ENCODE assay signal across 27 cellular contexts in the genomic region with DNA sequence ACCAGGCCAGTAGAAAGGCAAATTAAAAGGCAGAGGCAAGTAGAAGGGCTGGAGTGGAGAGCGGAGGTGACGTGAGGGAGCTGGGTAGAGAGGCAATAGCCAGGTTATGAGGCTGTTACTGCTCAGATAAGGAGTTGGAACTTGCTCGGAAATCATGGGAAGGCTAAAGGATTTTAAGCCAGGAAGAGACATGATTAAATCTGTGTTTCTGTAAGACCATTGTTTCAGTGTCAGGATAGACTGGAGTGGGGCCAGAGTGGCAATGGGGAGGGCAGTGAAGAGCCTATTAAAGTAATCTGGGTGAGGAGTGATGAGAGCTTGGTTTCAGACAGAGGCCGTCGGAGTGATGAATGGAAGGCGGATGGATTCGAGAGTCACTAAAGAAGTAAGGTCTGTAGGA. TPM values are rescaled to one million over a fixed set of nuclear protein-coding genes. Genes with fewer than 3 reads are reported as not detected.
DNase-seq lines count a peak whose midpoint lies in the region; ATAC-seq and TF ChIP-seq lines count a peak whose summit lies in the region.
"Had no signal": no experiment of that assay in that cellular context is flagged by ENCODE, and none has a peak within 500 bp of the region (broad histone marks: within the 10 kb centered on the region; RNA-seq: fewer than 3 reads in every experiment).

No MANE protein-coding gene starts in this region.

- H3K4me3 ChIP-seq in right cardiac atrium (ENCODE audit: low read length): no peak overlapping the region
- H3K4me3 ChIP-seq: ascending aorta, esophagus squamous epithelium, HAP-1, prostate gland, SK-N-MC, stomach had no signal

- ATAC-seq in right cardiac atrium: peak; percentile 76 to 87
- no peak for ATAC-seq in stimulated activated memory B cell treated with anti-CD40 and anti-IgM and Interleukin-4, amounts not matched to agents 10 μg/mL and 1 μg/mL and 100 μg/mL, for 72 hours
- ATAC-seq in GM21723 (IDR thresholded peaks at IDR 0.05; ENCODE audit: unreplicated experiment): no peak
- ATAC-seq in HG03354 (IDR thresholded peaks at IDR 0.05; ENCODE audit: poor library complexity, severe bottlenecking, unreplicated experiment): no peak
- ATAC-seq: activated CD8-positive, alpha-beta T cell treated with anti-CD3 and anti-CD28 coated beads for 36 hours; activated T-cell treated with anti-CD3 and anti-CD28 coated beads, Interleukin-2, amount 50 U/mL, for 4 hours had no signal

- H3K4me1 Mint-ChIP-seq in brain: peaks cover 19% of the 10 kb centered on the region
- H3K4me1 Mint-ChIP-seq in stimulated activated memory B cell treated with anti-CD40 and anti-IgM and Interleukin-4, amounts not matched to agents 10 μg/mL and 1 μg/mL and 100 μg/mL, for 72 hours: peaks cover 10% of the 10 kb centered on the region

- H3K27me3 Mint-ChIP-seq in brain: no peaks in the 10 kb centered on the region
- no peaks in the 10 kb centered on the region for H3K27me3 Mint-ChIP-seq in stimulated activated memory B cell treated with anti-CD40 and anti-IgM and Interleukin-4, amounts not matched to agents 10 μg/mL and 1 μg/mL and 100 μg/mL, for 72 hours
- H3K27me3 Mint-ChIP-seq: activated CD8-positive, alpha-beta T cell treated with anti-CD3 and anti-CD28 coated beads for 36 hours; activated naive CD4-positive, alpha-beta T cell treated with anti-CD3 and anti-CD28 coated beads, Interleukin-2, amount 10 ng/mL, durations not matched to agents 7 days and 5 days; B cell had no signal

- H3K27me3 ChIP-seq in right cardiac atrium (ENCODE audit: control insufficient read depth, insufficient read depth): no peaks in the 10 kb centered on the region
- H3K27me3 ChIP-seq: ascending aorta, esophagus squamous epithelium, stomach had no signal

- no peak for TF ChIP-seq CTCF in brain (conservative IDR thresholded peaks at IDR 0.05)

- H3K36me3 Mint-ChIP-seq in brain: no peaks in the 10 kb centered on the region
- H3K36me3 Mint-ChIP-seq in stimulated activated memory B cell treated with anti-CD40 and anti-IgM and Interleukin-4, amounts not matched to agents 10 μg/mL and 1 μg/mL and 100 μg/mL, for 72 hours: no peaks in the 10 kb centered on the region

- H3K9me3 ChIP-seq in right cardiac atrium (ENCODE audit: control insufficient read depth, low read length): no peaks in the 10 kb centered on the region
- H3K9me3 ChIP-seq: ascending aorta, esophagus squamous epithelium, HAP-1, prostate gland, stomach had no signal

- DNase-seq in ELF-1 (ENCODE audit: low read depth, low spot score) (peak; percentile 5), M059J (ENCODE audit: low read depth) (peak; percentile 38), right cardiac atrium (no peak), GF-D8 (lab: John Stamatoyannopoulos, UW) (no peak)
- DNase-seq: activated CD4-positive, CD25-positive, alpha-beta regulatory T cell; activated CD8-positive, alpha-beta T cell treated with anti-CD3 and anti-CD28 coated beads for 36 hours; activated naive CD4-positive, alpha-beta T cell treated with anti-CD3 and anti-CD28 coated beads, Interleukin-2, amount 10 ng/mL, durations not matched to agents 7 days and 5 days; activated T-cell treated with anti-CD3 and anti-CD28 coated beads, Interleukin-2, amount 50 U/mL, for 4 hours; COR-L47; effector memory CD4-positive, alpha-beta T cell; esophagus squamous epithelium; Kasumi-1; NCI-H1092; NCI-H2171; NCI-H774; stimulated activated CD4-positive, alpha-beta T cell treated with anti-CD3 and anti-CD28 coated beads, Interleukin-4, amount 100 ng/mL, for 1 hour; stomach; T-helper 9 cell had no signal

- H3K9me3 Mint-ChIP-seq in brain: peaks cover 0 to 2% (median 0%) of the 10 kb centered on the region in 5 experiments
- no peaks in the 10 kb centered on the region for H3K9me3 Mint-ChIP-seq in stimulated activated memory B cell treated with anti-CD40 and anti-IgM and Interleukin-4, amounts not matched to agents 10 μg/mL and 1 μg/mL and 100 μg/mL, for 72 hours
- H3K9me3 Mint-ChIP-seq: activated CD8-positive, alpha-beta T cell treated with anti-CD3 and anti-CD28 coated beads for 36 hours; activated naive CD4-positive, alpha-beta T cell treated with anti-CD3 and anti-CD28 coated beads, Interleukin-2, amount 10 ng/mL, durations not matched to agents 7 days and 5 days; activated T-cell treated with anti-CD3 and anti-CD28 coated beads, Interleukin-2, amount 50 U/mL, for 4 hours had no signal

- 35% methylated on average over 7 of the region's 7 CpGs for WGBS in right cardiac atrium

- peak overlapping the region in 3 of 5 experiments; percentile 2 to 61 (median 5) for H3K27ac Mint-ChIP-seq in brain
- H3K27ac Mint-ChIP-seq in stimulated activated memory B cell treated with anti-CD40 and anti-IgM and Interleukin-4, amounts not matched to agents 10 μg/mL and 1 μg/mL and 100 μg/mL, for 72 hours: no peak overlapping the region
- H3K27ac Mint-ChIP-seq: activated CD8-positive, alpha-beta T cell treated with anti-CD3 and anti-CD28 coated beads for 36 hours; activated naive CD4-positive, alpha-beta T cell treated with anti-CD3 and anti-CD28 coated beads, Interleukin-2, amount 10 ng/mL, durations not matched to agents 7 days and 5 days; B cell had no signal

- H3K4me1 ChIP-seq in right cardiac atrium (ENCODE audit: control insufficient read depth, insufficient read depth, low read length): peaks cover 3% of the 10 kb centered on the region
- H3K4me1 ChIP-seq: ascending aorta, prostate gland had no signal

- H3K27ac ChIP-seq in right cardiac atrium (ENCODE audit: low read length): no peak overlapping the region
- H3K27ac ChIP-seq: ascending aorta, esophagus squamous epithelium, prostate gland, SK-N-MC, stomach had no signal

- no peak overlapping the region for H3K4me3 Mint-ChIP-seq in brain
- H3K4me3 Mint-ChIP-seq in stimulated activated memory B cell treated with anti-CD40 and anti-IgM and Interleukin-4, amounts not matched to agents 10 μg/mL and 1 μg/mL and 100 μg/mL, for 72 hours: no peak overlapping the region
- H3K4me3 Mint-ChIP-seq: activated CD8-positive, alpha-beta T cell treated with anti-CD3 and anti-CD28 coated beads for 36 hours; activated naive CD4-positive, alpha-beta T cell treated with anti-CD3 and anti-CD28 coated beads, Interleukin-2, amount 10 ng/mL, durations not matched to agents 7 days and 5 days; activated T-cell treated with anti-CD3 and anti-CD28 coated beads, Interleukin-2, amount 50 U/mL, for 4 hours; B cell had no signal

- intact Hi-C loops in right cardiac atrium (cut with DNase I): no loop called here

RNA-seq across cellular contexts. Expression of a gene that starts 39.0 kb away (rescaled TPM):
- 36.4 and 41.5 TPM in 2 replicates for total RNA-seq in M059J (2014; rRNA removed; shearing (Covaris generic))
- 17.1 TPM for polyA plus RNA-seq in brain (ENCODE audit: insufficient read depth, low read depth, low replicate concordance)
- 1 to 10 TPM; 2.4 to 4.1 (median 3.2) TPM for total RNA-seq in right cardiac atrium
- polyA plus RNA-seq in right cardiac atrium: 2.0 TPM

Comparison
In these comparisons a context has a peak if more than half of its experiments do, and no peak if none do; other contexts are left out.
1. DNase-seq: peak in ELF-1 (single experiment) and M059J (single experiment); none in right cardiac atrium (0 of 3) and GF-D8 (single experiment).
2. ATAC-seq: peak in right cardiac atrium (2 of 2); none in stimulated activated memory B cell treated with anti-CD40 and anti-IgM and Interleukin-4, amounts not matched to agents 10 μg/mL and 1 μg/mL and 100 μg/mL, for 72 hours (single experiment), GM21723 (single experiment) and HG03354 (single experiment).